Comparison of ENCODE assay signal across 11 cellular contexts in the genomic region with DNA sequence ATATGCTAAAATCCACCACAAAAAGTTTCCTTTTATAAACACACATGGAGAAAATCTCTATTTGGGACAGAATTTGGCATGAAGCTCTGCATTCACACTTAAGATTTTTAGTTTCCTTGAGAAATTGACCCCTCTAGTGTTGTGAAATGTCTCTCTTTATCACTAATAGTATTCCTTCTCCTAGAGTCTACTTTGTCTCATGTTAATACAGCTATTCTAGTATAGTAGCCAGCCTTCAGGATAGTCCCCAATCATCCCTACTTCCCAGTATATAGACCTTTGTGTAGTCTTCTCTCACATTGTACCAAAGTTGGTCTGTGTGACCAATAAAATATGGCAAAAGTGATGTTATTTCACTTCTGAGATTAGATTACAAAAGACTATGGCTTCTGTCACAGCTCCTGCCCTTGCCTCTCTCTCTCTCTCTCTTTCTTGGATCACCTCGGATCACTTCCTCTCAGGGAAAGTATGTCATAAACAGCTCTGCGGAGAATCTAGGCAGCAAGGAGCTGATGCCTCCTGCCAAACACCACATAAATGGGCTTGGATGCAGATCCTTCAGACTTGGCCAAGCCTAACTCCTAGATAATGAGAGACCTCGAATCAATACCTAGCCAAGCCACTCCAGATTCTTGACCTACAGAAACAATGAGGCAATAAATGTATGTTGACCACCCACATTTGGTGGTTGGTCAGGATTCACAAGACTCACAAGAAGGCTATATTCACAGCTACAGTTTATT. TPM values are rescaled to one million over a fixed set of nuclear protein-coding genes. Genes with fewer than 3 reads are reported as not detected.
DNase-seq lines count a peak whose midpoint lies in the region; ATAC-seq and TF ChIP-seq lines count a peak whose summit lies in the region.
"Had no signal": no experiment of that assay in that cellular context is flagged by ENCODE, and none has a peak within 500 bp of the region (broad histone marks: within the 10 kb centered on the region; RNA-seq: fewer than 3 reads in every experiment).

No MANE protein-coding gene starts in this region.

- peak overlapping the region; percentile 85 for H3K27ac ChIP-seq in CD4-positive, alpha-beta T cell (ENCODE audit: low read depth, low read length)
- H3K27ac ChIP-seq in epithelial cell of prostate: peak overlapping the region; percentile 10
- no peak overlapping the region for H3K27ac ChIP-seq in gastroesophageal sphincter
- H3K27ac ChIP-seq: SK-N-MC had no signal

- H3K36me3 Mint-ChIP-seq in CD4-positive, alpha-beta T cell (ENCODE audit: low read depth): no peaks in the 10 kb centered on the region

- no peaks in the 10 kb centered on the region for H3K27me3 Mint-ChIP-seq in CD4-positive, alpha-beta T cell

- no peak for TF ChIP-seq POLR2A in gastroesophageal sphincter (IDR thresholded peaks at IDR 0.05)

- no peaks in the 10 kb centered on the region for H3K9me3 Mint-ChIP-seq in CD4-positive, alpha-beta T cell

- no peak for TF ChIP-seq CTCF in CD4-positive, alpha-beta T cell (IDR thresholded peaks at IDR 0.05)
- TF ChIP-seq CTCF in gastroesophageal sphincter (IDR thresholded peaks at IDR 0.05): no peak

- H3K27me3 ChIP-seq in CD4-positive, alpha-beta T cell (ENCODE audit: control insufficient read depth, insufficient read depth, low read length): no peaks in the 10 kb centered on the region
- no peaks in the 10 kb centered on the region for H3K27me3 ChIP-seq in gastroesophageal sphincter
- H3K27me3 ChIP-seq: left lung had no signal

- H3K36me3 ChIP-seq in gastroesophageal sphincter: no peaks in the 10 kb centered on the region
- H3K36me3 ChIP-seq: left lung had no signal

- CTCF ChIA-PET in CD4-positive, alpha-beta T cell (lab: Charles Lee): interaction anchor here (0.9 to 2.6 kb wide), 7 partner anchors 10 to 73 kb away, joined by 3 to 9 read pairs (median 4); no protein-coding TSS in a partner anchor

- POLR2A ChIA-PET in CD4-positive, alpha-beta T cell (lab: Charles Lee): interaction anchor here (0.6 to 9.6 kb wide), 20 partner anchors 8 to 736 kb away, joined by 3 to 220 read pairs (median 4); a partner anchor contains a TSS

- TF ChIP-seq EP300 in gastroesophageal sphincter (IDR thresholded peaks at IDR 0.05): no peak

- H3K4me3 Mint-ChIP-seq in CD4-positive, alpha-beta T cell: peak overlapping the region; percentile 47

- ATAC-seq in CD4-positive, alpha-beta T cell (ENCODE audit: poor library complexity): no peak
- ATAC-seq in GM19328 (IDR thresholded peaks at IDR 0.05; ENCODE audit: unreplicated experiment) (peak; percentile 10), gastroesophageal sphincter (no peak)
- ATAC-seq: left lung had no signal

- intact Hi-C loops in CD4-positive, alpha-beta T cell (cut with DNase I, micrococcal nuclease): loop anchor here (2.0 to 5.0 kb wide), 2 partner anchors 46 to 57 kb away; no protein-coding TSS in a partner anchor

- H3K4me1 ChIP-seq in gastroesophageal sphincter: no peaks in the 10 kb centered on the region

- 79 to 83% methylated on average over 2 of the region's 3 CpGs for WGBS in gastroesophageal sphincter (ENCODE audit: low coverage in 1 of 2), 2 donors

- H3K4me3 ChIP-seq in gastroesophageal sphincter: no peak overlapping the region
- H3K4me3 ChIP-seq: left lung, SK-N-MC had no signal

- H3K9me3 ChIP-seq in CD4-positive, alpha-beta T cell (ENCODE audit: control insufficient read depth, low read length): no peaks in the 10 kb centered on the region
- H3K9me3 ChIP-seq in gastroesophageal sphincter: no peaks in the 10 kb centered on the region
- H3K9me3 ChIP-seq: left lung had no signal

- no peak for DNase-seq in CD4-positive, alpha-beta T cell
- DNase-seq in M059J (ENCODE audit: low read depth) (peak; percentile 31), epithelial cell of prostate (ENCODE audit: low read depth, low spot score) (no peak), 8988T (no peak), medulla oblongata (ENCODE audit: extremely low spot score) (no peak)
- no peak for DNase-seq in activated effector memory CD4-positive, alpha-beta T cell treated with Interleukin-2 at 50 U/mL for 16 hours
- DNase-seq: erythroblast, left lung had no signal

- H3K4me1 Mint-ChIP-seq in CD4-positive, alpha-beta T cell (ENCODE audit: low read depth): peaks cover 55% of the 10 kb centered on the region

- H3K27ac Mint-ChIP-seq in CD4-positive, alpha-beta T cell: peak overlapping the region; percentile 73

RNA-seq across cellular contexts. Expression of a gene that starts 59.7 kb away (rescaled TPM):
- 10 to 100 TPM; 32.0 to 32.9 TPM for total RNA-seq in CD4-positive, alpha-beta T cell
- total RNA-seq in M059J (2014; rRNA removed; shearing (Covaris generic)): 18.6 and 37.5 TPM in 2 replicates
- total RNA-seq in gastroesophageal sphincter: 10 to 100 TPM in 2 of 4 donors, 1 to 10 TPM in 2; 2.8 to 30.7 (median 7.9) TPM

Comparison
In these comparisons a context has a peak if more than half of its experiments do, and no peak if none do; other contexts are left out.
1. H3K27ac ChIP-seq: peak in CD4-positive, alpha-beta T cell (single experiment) and epithelial cell of prostate (single experiment); none in gastroesophageal sphincter (0 of 4).